ENCODE assay signal across 24 cellular contexts in the genomic region with DNA sequence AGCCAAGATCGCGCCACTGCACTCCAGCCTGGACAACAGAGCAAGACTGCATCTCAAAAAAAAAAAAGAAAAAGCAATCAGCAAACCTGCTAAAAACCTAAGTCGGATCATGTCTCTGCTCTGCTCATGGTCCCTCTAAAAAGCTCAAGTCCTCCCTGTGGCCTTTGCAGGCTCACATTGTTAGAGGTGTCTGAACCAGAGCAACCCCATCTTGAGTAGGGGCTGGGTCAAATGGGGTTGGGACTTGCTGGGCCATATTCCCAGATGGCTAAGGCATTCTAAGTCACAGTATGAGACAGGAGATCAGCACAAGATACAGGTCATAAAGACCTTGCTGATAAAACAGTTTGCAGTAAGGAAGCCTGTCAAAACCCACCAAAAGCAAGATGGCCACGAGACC. TPM values are rescaled to one million over a fixed set of nuclear protein-coding genes. Genes with fewer than 3 reads are reported as not detected.
"Had no signal": no experiment of that assay in that cellular context is flagged by ENCODE, and none has a peak within 500 bp of the region (broad histone marks: within the 10 kb centered on the region; RNA-seq: fewer than 3 reads in every experiment).

No MANE protein-coding gene starts in this region.

- H3K4me2 ChIP-seq: hepatocyte had no signal

- H3K27ac Mint-ChIP-seq: mesothelial cell of epicardium; natural killer cell; stimulated activated effector memory CD8-positive, alpha-beta T cell treated with anti-CD3 and anti-CD28 coated beads, Interleukin-12 subunit alpha, Interleukin-12 subunit beta, amount 100 ng/mL, for 72 hours; type B pancreatic cell had no signal

- H3K9me3 ChIP-seq: esophagus squamous epithelium, gastroesophageal sphincter, prostate gland, right lobe of liver, suprapubic skin, thyroid gland, uterus had no signal

- ATAC-seq: gastroesophageal sphincter; left colon; left ventricle myocardium superior; natural killer cell; right lobe of liver; stimulated activated effector memory CD8-positive, alpha-beta T cell treated with anti-CD3 and anti-CD28 coated beads, Interleukin-12 subunit alpha, Interleukin-12 subunit beta, amount 100 ng/mL, for 72 hours; stimulated activated naive CD8-positive, alpha-beta T cell treated with anti-CD3 and anti-CD28 coated beads, Interleukin-15, Interleukin-2, amounts not matched to agents 100 U/mL and 50 U/mL, for 24 hours had no signal

- H3K36me3 ChIP-seq: esophagus squamous epithelium, gastroesophageal sphincter, prostate gland, right lobe of liver, suprapubic skin, thyroid gland, uterus had no signal

- H3K4me3 Mint-ChIP-seq: mesothelial cell of epicardium; natural killer cell; stimulated activated effector memory CD8-positive, alpha-beta T cell treated with anti-CD3 and anti-CD28 coated beads, Interleukin-12 subunit alpha, Interleukin-12 subunit beta, amount 100 ng/mL, for 72 hours; type B pancreatic cell had no signal

- H3K79me2 ChIP-seq: hepatocyte, parathyroid adenoma had no signal

- H3K27ac ChIP-seq: esophagus squamous epithelium, gastroesophageal sphincter, hepatocyte, parathyroid adenoma, prostate gland, right lobe of liver, suprapubic skin, thyroid gland, uterus had no signal

- H3K9me3 Mint-ChIP-seq: mesothelial cell of epicardium; natural killer cell; stimulated activated effector memory CD8-positive, alpha-beta T cell treated with anti-CD3 and anti-CD28 coated beads, Interleukin-12 subunit alpha, Interleukin-12 subunit beta, amount 100 ng/mL, for 72 hours; type B pancreatic cell had no signal

- H3K9ac ChIP-seq: parathyroid adenoma had no signal

- H3K4me3 ChIP-seq: esophagus squamous epithelium, gastroesophageal sphincter, hepatocyte, lung, prostate gland, right lobe of liver, suprapubic skin, thyroid gland, uterus had no signal

- DNase-seq: dermis blood vessel endothelial cell; esophagus squamous epithelium; foreskin fibroblast; left colon; left ventricle myocardium superior; natural killer cell; right lobe of liver; stimulated activated CD4-positive, alpha-beta T cell treated with anti-CD3 and anti-CD28 coated beads, Interleukin-4, amount 100 ng/mL, for 1 hour; stimulated activated CD8-positive, alpha-beta memory T cell treated with anti-CD3 and anti-CD28 coated beads, Interleukin-4, amount 100 ng/mL, for 48 hours; stimulated activated naive CD8-positive, alpha-beta T cell treated with anti-CD3 and anti-CD28 coated beads, Interleukin-15, Interleukin-2, amounts not matched to agents 100 U/mL and 50 U/mL, for 24 hours; thyroid gland; uterus had no signal

- H3K4me1 ChIP-seq: parathyroid adenoma had no signal

- H3K36me3 Mint-ChIP-seq: mesothelial cell of epicardium; natural killer cell; stimulated activated effector memory CD8-positive, alpha-beta T cell treated with anti-CD3 and anti-CD28 coated beads, Interleukin-12 subunit alpha, Interleukin-12 subunit beta, amount 100 ng/mL, for 72 hours; type B pancreatic cell had no signal

- FAIRE-seq: colon had no signal

- H2AFZ ChIP-seq: hepatocyte, parathyroid adenoma had no signal

RNA-seq across cellular contexts. Expression of gene DRAXIN, which starts 3.0 kb away (rescaled TPM):
- total RNA-seq: esophagus squamous epithelium, omental fat pad, right lobe of liver, thyroid gland had no signal
- polyA plus RNA-seq: hepatocyte had no signal

RNA-seq across cellular contexts. Expression of gene FBXO2, which starts 34.3 kb away (rescaled TPM):
- total RNA-seq: myocyte had no signal
